16 cellular contexts compared by ENCODE assay signal in genomic region chrX:115694028-115694427, GRCh38.
DNase-seq lines count a peak whose midpoint lies in the region; ATAC-seq and TF ChIP-seq lines count a peak whose summit lies in the region.
"Had no signal": no experiment of that assay in that cellular context is flagged by ENCODE, and none has a peak within 500 bp of the region (broad histone marks: within the 10 kb centered on the region; RNA-seq: fewer than 3 reads in every experiment).

No MANE protein-coding gene starts in this region.

- peak overlapping the region; percentile 6 for H3K4me3 ChIP-seq in iPS-15b (ENCODE audit: low read depth, low read length)
- H3K4me3 ChIP-seq in neural progenitor cell, result no peak overlapping the region

- H3F3A ChIP-seq in neural progenitor cell (ENCODE audit: low read depth), result peaks cover 58% of the 10 kb centered on the region

- no peaks in the 10 kb centered on the region for H3K9me3 ChIP-seq in H9 (ENCODE audit: control insufficient read depth, low read depth, low read length)
- H3K9me3 ChIP-seq in iPS-15b (ENCODE audit: control insufficient read depth, insufficient read depth, low read length), result no peaks in the 10 kb centered on the region
- no peaks in the 10 kb centered on the region for H3K9me3 ChIP-seq in neural progenitor cell (ENCODE audit: low read depth)

- peak overlapping the region; percentile 42; the same call in 1 of the 2 replicates for H3K4ac ChIP-seq in H9 (ENCODE audit: low read depth, low read length)

- no peak overlapping the region for H3K23ac ChIP-seq in H9 (ENCODE audit: insufficient read length, low read depth, low read length)

- H2BK120ac ChIP-seq in H9 (ENCODE audit: low read depth, low read length, poor library complexity, severe bottlenecking), result peak overlapping the region; percentile 63

- no peaks in the 10 kb centered on the region for H3K79me1 ChIP-seq in H9 (ENCODE audit: insufficient read depth, low read depth, low read length, poor library complexity, severe bottlenecking)

- peak overlapping the region; percentile 99 for H3K27ac ChIP-seq in H9 (ENCODE audit: insufficient read length, low read depth, low read length)
- no peak overlapping the region for H3K27ac ChIP-seq in neural progenitor cell

- H3K79me2 ChIP-seq in H9 (ENCODE audit: insufficient read depth, low read length) (no peaks in the 10 kb centered on the region), neural progenitor cell (ENCODE audit: low read depth) (no peaks in the 10 kb centered on the region)

- H3K4me1 ChIP-seq in H9 (ENCODE audit: insufficient read depth, low read length) (peaks cover 22% of the 10 kb centered on the region), iPS-15b (ENCODE audit: control insufficient read depth, insufficient read depth, low read length) (peaks cover 31% of the 10 kb centered on the region), neural progenitor cell (peaks cover 24% of the 10 kb centered on the region)

- H4K20me1 ChIP-seq in H9 (ENCODE audit: control insufficient read depth, insufficient read depth, insufficient read length), result no peaks in the 10 kb centered on the region
- H4K20me1 ChIP-seq in neural progenitor cell (ENCODE audit: low read depth), result no peaks in the 10 kb centered on the region

- WGBS in H9 (ENCODE audit: extremely low coverage, insufficient read length, low lambda C conversion rate), result no CpG with 5 or more reads among the region's 6 CpGs

- H3K4me2 ChIP-seq in H9 (ENCODE audit: insufficient read depth, insufficient read length, low read length) (peak overlapping the region; percentile 41), neural progenitor cell (peak overlapping the region; percentile 59)

- H2AFZ ChIP-seq in H9 (ENCODE audit: low read length) (no peak overlapping the region), neural progenitor cell (replicated peaks) (no peak overlapping the region)

- peaks cover 0 to 4% (median 0%) of the 10 kb centered on the region in 3 experiments; a peak in 1 of 7 replicates for H3K36me3 Mint-ChIP-seq in H9 (ENCODE audit: insufficient read depth in 1 of 3, low read depth in 3 of 3)
- H3K36me3 Mint-ChIP-seq in WTC11, result no peaks in the 10 kb centered on the region
- H3K36me3 Mint-ChIP-seq in neural progenitor cell, result no peaks in the 10 kb centered on the region
- H3K36me3 Mint-ChIP-seq: IgD-negative memory B cell had no signal

- peak overlapping the region; percentile 74 for H4K91ac ChIP-seq in H9 (ENCODE audit: insufficient read length, low read depth, low read length)

- TF ChIP-seq CTCF in H9 (conservative IDR thresholded peaks at IDR 0.05) (no peak), WTC11 (IDR thresholded peaks at IDR 0.05) (no peak), neural progenitor cell (IDR thresholded peaks at IDR 0.05) (no peak)

- H3K27me3 ChIP-seq in H9 (ENCODE audit: insufficient read depth, low read length) (no peaks in the 10 kb centered on the region), iPS-15b (ENCODE audit: control insufficient read depth, insufficient read depth, low read length) (no peaks in the 10 kb centered on the region), neural progenitor cell (no peaks in the 10 kb centered on the region)

- no peaks in the 10 kb centered on the region for H3K27me3 Mint-ChIP-seq in H9 (ENCODE audit: low read depth)
- H3K27me3 Mint-ChIP-seq in WTC11 (ENCODE audit: low read depth), result no peaks in the 10 kb centered on the region
- H3K27me3 Mint-ChIP-seq in neural progenitor cell (ENCODE audit: insufficient read depth, low read depth), result peaks cover 7% of the 10 kb centered on the region
- H3K27me3 Mint-ChIP-seq: B cell; CD4-positive, alpha-beta T cell had no signal

- H2BK5ac ChIP-seq in H9 (ENCODE audit: insufficient read length, low read length), result peak overlapping the region; percentile 93

- H3K4me3 Mint-ChIP-seq in H9, result peak overlapping the region in 1 of 2 experiments; percentile 57; a peak in 4 of 5 replicates
- H3K4me3 Mint-ChIP-seq in WTC11, result peak overlapping the region; percentile 18; the same call in 1 of the 2 replicates
- no peak overlapping the region for H3K4me3 Mint-ChIP-seq in neural progenitor cell
- H3K4me3 Mint-ChIP-seq: B cell; CD4-positive, alpha-beta T cell; IgD-negative memory B cell had no signal

- peak overlapping the region; percentile 76 for H2BK20ac ChIP-seq in H9 (ENCODE audit: low read depth, low read length, poor library complexity, severe bottlenecking)

- CTCF ChIA-PET in WTC11 (lab: Charles Lee), result interaction anchor here (0.8 to 1.0 kb wide), 4 partner anchors 11 to 52 kb away, joined by 3 to 7 read pairs (median 4); no protein-coding TSS in a partner anchor

- H3T11ph ChIP-seq in H9 (ENCODE audit: low read length), result peak overlapping the region; percentile 46

- H3K4me1 Mint-ChIP-seq in H9 (peaks cover 56 to 63% of the 10 kb centered on the region in 2 experiments), WTC11 (peaks cover 58% of the 10 kb centered on the region), neural progenitor cell (peaks cover 19% of the 10 kb centered on the region)
- H3K4me1 Mint-ChIP-seq: B cell had no signal

- H3K36me3 ChIP-seq in iPS-15b (ENCODE audit: control insufficient read depth, insufficient read depth, low read length), result no peaks in the 10 kb centered on the region
- no peaks in the 10 kb centered on the region for H3K36me3 ChIP-seq in neural progenitor cell

- peak overlapping the region; percentile 25 for H4K8ac ChIP-seq in H9 (replicated peaks; ENCODE audit: insufficient read length, low read depth, low read length)

- no peaks in the 10 kb centered on the region for H3K23me2 ChIP-seq in H9 (ENCODE audit: insufficient read length, low read depth, low read length, poor library complexity, severe bottlenecking)

- no peak for DNase-seq in H9
- DNase-seq in WTC11 (ENCODE audit: low spot score), result no peak
- no peak for DNase-seq in neural progenitor cell (ENCODE audit: low spot score)
- DNase-seq in cerebellum (ENCODE audit: low spot score), result no peak
- DNase-seq in hepatic stellate cell (ENCODE audit: low spot score), result no peak
- DNase-seq: C1 segment of cervical spinal cord; CD4-positive, alpha-beta T cell; DMS153; DMS79 treated with DMSO at 0.1 percent for 48 hours; EL; GDM1; KG1 had no signal

- H3K9ac ChIP-seq in H9 (ENCODE audit: extremely low read depth, insufficient read length, low read length) (peak overlapping the region; percentile 15), iPS-15b (ENCODE audit: low read depth, low read length) (peak overlapping the region; percentile 14), neural progenitor cell (no peak overlapping the region)

- peak overlapping the region; percentile 94 for H2BK12ac ChIP-seq in H9 (ENCODE audit: insufficient read length, low read depth, low read length)

- H3K18ac ChIP-seq in H9 (ENCODE audit: insufficient read length, low read depth, low read length), result peak overlapping the region; percentile 89

- H3K27ac Mint-ChIP-seq in H9 (peak overlapping the region; percentile 98 to 100 (median 99)), WTC11 (peak overlapping the region; percentile 98), neural progenitor cell (no peak overlapping the region)
- H3K27ac Mint-ChIP-seq: B cell; CD4-positive, alpha-beta T cell had no signal

- no peak overlapping the region for H3K56ac ChIP-seq in H9 (ENCODE audit: insufficient read length, low read depth, low read length)

- peak overlapping the region; percentile 92 for H4K5ac ChIP-seq in H9 (ENCODE audit: insufficient read length, low read depth, low read length)

- POLR2A ChIA-PET in WTC11 (lab: Charles Lee), result interaction anchor here (0.9 kb wide), 1 partner anchor 12 kb away, joined by 3 read pairs; no protein-coding TSS in a partner anchor

- peak overlapping the region; percentile 43 for H2AK5ac ChIP-seq in H9 (ENCODE audit: insufficient read length, low read length)

- H3K9me3 Mint-ChIP-seq in H9, result no peaks in the 10 kb centered on the region; a peak in 1 of 5 replicates
- no peaks in the 10 kb centered on the region for H3K9me3 Mint-ChIP-seq in WTC11
- no peaks in the 10 kb centered on the region for H3K9me3 Mint-ChIP-seq in neural progenitor cell
- H3K9me3 Mint-ChIP-seq: CD4-positive, alpha-beta T cell; IgD-negative memory B cell had no signal

- H3K14ac ChIP-seq in H9 (ENCODE audit: insufficient read depth, low read length), result peak overlapping the region; percentile 52; the same call in 1 of the 2 replicates

- no peak for ATAC-seq in WTC11
- no peak for ATAC-seq in HG03565 (IDR thresholded peaks at IDR 0.05; ENCODE audit: unreplicated experiment)

- no peak overlapping the region for H2BK15ac ChIP-seq in H9 (ENCODE audit: low read depth, low read length)

TF ChIP-seq in WTC11, 78 proteins besides CTCF, POLR2A, EP300 and RAD21 (continues in another document):
- TF ChIP-seq PRDM15 (CRISPR knock-in tag; IDR thresholded peaks at IDR 0.05) (no peak), ATF3 (CRISPR knock-in tag; conservative IDR thresholded peaks at IDR 0.05) (no peak)
